8 cellular contexts compared by ENCODE assay signal in genomic region chr17:38751803-38752118, GRCh38. TPM values are rescaled to one million over a fixed set of nuclear protein-coding genes. Genes with fewer than 3 reads are reported as not detected.
DNase-seq lines count a peak whose midpoint lies in the region; ATAC-seq and TF ChIP-seq lines count a peak whose summit lies in the region.

No MANE protein-coding gene starts in this region.

- peaks cover 27% of the 10 kb centered on the region for H3K36me3 ChIP-seq in left ventricle myocardium inferior
- H3K36me3 ChIP-seq in upper lobe of right lung = peaks cover 25% of the 10 kb centered on the region

- H3K27me3 ChIP-seq in left ventricle myocardium inferior (ENCODE audit: low read depth) (no peaks in the 10 kb centered on the region), upper lobe of right lung (no peaks in the 10 kb centered on the region)

- H3K36me3 Mint-ChIP-seq in T-helper 17 cell (ENCODE audit: low read depth) (peaks cover 10% of the 10 kb centered on the region), progenitor cell of endocrine pancreas (ENCODE audit: insufficient read depth) (peaks cover 6% of the 10 kb centered on the region)

- H3K9me3 Mint-ChIP-seq in progenitor cell of endocrine pancreas (ENCODE audit: low read depth) = no peaks in the 10 kb centered on the region

- H3K4me1 Mint-ChIP-seq in T-helper 17 cell (peaks cover 52% of the 10 kb centered on the region), progenitor cell of endocrine pancreas (ENCODE audit: low read depth) (peaks cover 28% of the 10 kb centered on the region)

- TF ChIP-seq CTCF in left ventricle myocardium inferior (IDR thresholded peaks at IDR 0.05; ENCODE audit: borderline replicate concordance) = no peak
- TF ChIP-seq CTCF in progenitor cell of endocrine pancreas (IDR thresholded peaks at IDR 0.05; ENCODE audit: unreplicated experiment) = no peak
- TF ChIP-seq CTCF in upper lobe of right lung (IDR thresholded peaks at IDR 0.05) = no peak

- intact Hi-C loops in left ventricle myocardium inferior (cut with micrococcal nuclease) (no loop called here), upper lobe of right lung (cut with DNase I) (no loop called here)

- H3K9me3 ChIP-seq in T-helper 17 cell (ENCODE audit: control insufficient read depth, low read length, poor library complexity, severe bottlenecking) (no peaks in the 10 kb centered on the region), left ventricle myocardium inferior (replicated peaks) (no peaks in the 10 kb centered on the region), upper lobe of right lung (no peaks in the 10 kb centered on the region)

- H3K4me3 Mint-ChIP-seq in T-helper 17 cell = peak overlapping the region; percentile 100
- peak overlapping the region; percentile 91 for H3K4me3 Mint-ChIP-seq in progenitor cell of endocrine pancreas (ENCODE audit: low read depth)

- peak overlapping the region; percentile 95 for H3K27ac Mint-ChIP-seq in T-helper 17 cell
- peak overlapping the region; percentile 99 for H3K27ac Mint-ChIP-seq in progenitor cell of endocrine pancreas

- H3K4me3 ChIP-seq in left ventricle myocardium inferior = peak overlapping the region; percentile 78
- H3K4me3 ChIP-seq in upper lobe of right lung = peak overlapping the region; percentile 96

- DNase-seq in COLO668 (lab: John Stamatoyannopoulos, UW; ENCODE audit: unreplicated experiment) = peak; percentile 62
- peak; percentile 82 for DNase-seq in H4 (ENCODE audit: low spot score)
- DNase-seq in NCI-H146 (lab: John Stamatoyannopoulos, UW) = peak; percentile 87
- peak; percentile 54 to 78 (median 63) for DNase-seq in T-helper 17 cell
- peak; percentile 55 for DNase-seq in amniotic stem cell (lab: John Stamatoyannopoulos, UW)
- DNase-seq in left ventricle myocardium inferior = peak; percentile 76
- peak; percentile 83 for DNase-seq in progenitor cell of endocrine pancreas (ENCODE audit: low spot score, unreplicated experiment)
- DNase-seq in upper lobe of right lung = peak; percentile 89

- peaks cover 75% of the 10 kb centered on the region for H3K4me1 ChIP-seq in left ventricle myocardium inferior
- H3K4me1 ChIP-seq in upper lobe of right lung = peaks cover 44% of the 10 kb centered on the region

- H3K27me3 Mint-ChIP-seq in T-helper 17 cell = peaks cover 24% of the 10 kb centered on the region
- no peaks in the 10 kb centered on the region for H3K27me3 Mint-ChIP-seq in progenitor cell of endocrine pancreas

- H3K27ac ChIP-seq in left ventricle myocardium inferior (replicated peaks) (peak overlapping the region; percentile 96), upper lobe of right lung (peak overlapping the region; percentile 93)

- ATAC-seq in T-helper 17 cell (peak; percentile 47), upper lobe of right lung (peak; percentile 34)

RNA-seq across cellular contexts. Expression of gene PSMB3, which starts 0.8 kb away (rescaled TPM):
- total RNA-seq in H4 (2014; rRNA removed; shearing (Covaris generic)) = 592 and 607 TPM in 2 replicates
- total RNA-seq in T-helper 17 cell (10 to 100 TPM; 78.5 to 85.5 TPM), left ventricle myocardium inferior (149 TPM), progenitor cell of endocrine pancreas (134 and 138 TPM in 2 replicates), upper lobe of right lung (127 TPM)

RNA-seq across cellular contexts. Expression of gene PCGF2, which starts 3.6 kb away (rescaled TPM):
- total RNA-seq in H4 (2014; rRNA removed; shearing (Covaris generic)) = 1.6 and 3.9 TPM in 2 replicates
- not detected for total RNA-seq in T-helper 17 cell
- 20.7 TPM for total RNA-seq in left ventricle myocardium inferior
- 109 and 112 TPM in 2 replicates for total RNA-seq in progenitor cell of endocrine pancreas
- 59.1 TPM for total RNA-seq in upper lobe of right lung

RNA-seq across cellular contexts. Expression of gene CISD3, which starts 21.6 kb away (rescaled TPM):
- 2.3 and 6.7 TPM in 2 replicates for total RNA-seq in H4 (2014; rRNA removed; shearing (Covaris generic))
- total RNA-seq in T-helper 17 cell (10 to 100 TPM; 12.0 to 12.8 TPM), left ventricle myocardium inferior (75.9 TPM), progenitor cell of endocrine pancreas (5.1 and 5.9 TPM in 2 replicates), upper lobe of right lung (29.7 TPM)

RNA-seq across cellular contexts. Expression of gene MLLT6, which starts 46.7 kb away (rescaled TPM):
- total RNA-seq in H4 (2014; rRNA removed; shearing (Covaris generic)) = 7.8 and 13.6 TPM in 2 replicates
- total RNA-seq in T-helper 17 cell = 100 to 1,000 TPM; 304 to 334 TPM
- total RNA-seq in left ventricle myocardium inferior = 74.1 TPM
- 147 and 155 TPM in 2 replicates for total RNA-seq in progenitor cell of endocrine pancreas
- total RNA-seq in upper lobe of right lung = 133 TPM

RNA-seq across cellular contexts. Expression of gene PIP4K2B, which starts 47.6 kb away (rescaled TPM):
- 24.6 and 32.4 TPM in 2 replicates for total RNA-seq in H4 (2014; rRNA removed; shearing (Covaris generic))
- total RNA-seq in T-helper 17 cell (10 to 100 TPM; 28.2 to 33.5 TPM), left ventricle myocardium inferior (42.7 TPM), progenitor cell of endocrine pancreas (66.8 and 77.8 TPM in 2 replicates), upper lobe of right lung (50.5 TPM)

Comparison
In these comparisons a context has a peak if more than half of its experiments do, and no peak if none do; other contexts are left out.
1. Peak in every context shown above with its lines: DNase-seq, ATAC-seq, H3K4me3 ChIP-seq and H3K27ac ChIP-seq.